ENCODE assay signal across 1 cellular context in genomic region chr1:176802316-176802715, GRCh38.
TF ChIP-seq lines count a peak whose summit lies in the region.

No MANE protein-coding gene starts in this region.

TF ChIP-seq in GM23338, 12 proteins besides CTCF, POLR2A, EP300 and RAD21:
- TF ChIP-seq ZNF462 (CRISPR knock-in tag; IDR thresholded peaks at IDR 0.05) (no peak), ZNF331 (CRISPR knock-in tag; IDR thresholded peaks at IDR 0.05; ENCODE audit: low read depth) (no peak), REST (IDR thresholded peaks at IDR 0.05; ENCODE audit: unreplicated experiment) (no peak), POLR2AphosphoS5 (IDR thresholded peaks at IDR 0.05; ENCODE audit: low read depth) (no peak), CREB1 (CRISPR knock-in tag; IDR thresholded peaks at IDR 0.05; ENCODE audit: low read depth) (no peak), ETS1 (IDR thresholded peaks at IDR 0.05) (no peak), STAT1 (IDR thresholded peaks at IDR 0.05; ENCODE audit: unreplicated experiment) (no peak), JUNB (IDR thresholded peaks at IDR 0.05; ENCODE audit: unreplicated experiment) (no peak), EZH2phosphoT487 (IDR thresholded peaks at IDR 0.05; ENCODE audit: unreplicated experiment) (no peak), EZH2 (IDR thresholded peaks at IDR 0.05; ENCODE audit: low read depth, unreplicated experiment) (no peak), NANOG (IDR thresholded peaks at IDR 0.05; ENCODE audit: borderline replicate concordance) (no peak), ZNF114 (CRISPR knock-in tag; IDR thresholded peaks at IDR 0.05) (no peak)
